In genomic region chr11:31958086-31958735, GRCh38 we compare ENCODE assay signal across 8 cellular contexts.
DNase-seq lines count a peak whose midpoint lies in the region; ATAC-seq, FAIRE-seq and TF ChIP-seq lines count a peak whose summit lies in the region.

No MANE protein-coding gene starts in this region.

- H4K20me1 ChIP-seq in HepG2 (ENCODE audit: insufficient read depth, low read length): no peaks in the 10 kb centered on the region

- FAIRE-seq in HepG2 (lab: Jason Lieb, UNC): no peak

- H3K4me1 ChIP-seq in colonic mucosa (no peaks in the 10 kb centered on the region), HepG2 (ENCODE audit: insufficient read depth, low read length) (no peaks in the 10 kb centered on the region)

- intact Hi-C loops in activated CD4-positive, alpha-beta T cell treated with anti-CD3 and anti-CD28 coated beads for 36 hours (cut with DNase I, micrococcal nuclease): loop anchor here (1.0 to 5.0 kb wide), 7 partner anchors 316 to 851 kb away; no protein-coding TSS in a partner anchor
- intact Hi-C loops in colonic mucosa (cut with DNase I) (no loop called here), HepG2 (cut with micrococcal nuclease; ENCODE audit: unreplicated experiment) (loop anchor here (1.0 to 5.0 kb wide), 6 partner anchors 317 to 996 kb away; no protein-coding TSS in a partner anchor)

- DNase-seq in Jurkat, Clone E6-1 (ENCODE audit: low read depth, low spot score): peak; percentile 19
- peak; percentile 83 for DNase-seq in activated CD4-positive, alpha-beta T cell treated with anti-CD3 and anti-CD28 coated beads for 36 hours
- DNase-seq in colonic mucosa (peak; percentile 62), HepG2 (ENCODE audit: low spot score) (peak; percentile 15), T1000 (lab: John Stamatoyannopoulos, UW) (no peak)
- DNase-seq in stimulated activated CD8-positive, alpha-beta memory T cell treated with anti-CD3 and anti-CD28 coated beads, Interleukin-15, amount 100 ng/mL, for 24 hours (ENCODE audit: low read depth): peak; percentile 41

- TF ChIP-seq CTCF in GM12872 (IDR thresholded peaks at IDR 0.05; ENCODE audit: insufficient read depth, low read depth, low read length): peak; percentile 94
- peak; percentile 69 for TF ChIP-seq CTCF in colonic mucosa (IDR thresholded peaks at IDR 0.05)
- peak; percentile 76 for TF ChIP-seq CTCF in HepG2 (CRISPR knock-in tag; IDR thresholded peaks at IDR 0.05)

- H3K79me2 ChIP-seq in HepG2 (ENCODE audit: insufficient read depth, low read length): no peaks in the 10 kb centered on the region

- H3K27me3 Mint-ChIP-seq in activated CD4-positive, alpha-beta T cell treated with anti-CD3 and anti-CD28 coated beads for 36 hours: no peaks in the 10 kb centered on the region

- no peak for TF ChIP-seq POLR2A in HepG2 (IDR thresholded peaks at IDR 0.05; ENCODE audit: insufficient read depth in 1 of 2, low read depth in 2 of 2, low read length in 2 of 2)

- no peak overlapping the region for H3K4me3 ChIP-seq in Jurkat, Clone E6-1 (ENCODE audit: low read length)
- no peak overlapping the region for H3K4me3 ChIP-seq in colonic mucosa
- H3K4me3 ChIP-seq in HepG2 (replicated peaks in 1 of 3; ENCODE audit: insufficient read depth in 1 of 3, low read depth in 2 of 3, low read length in 3 of 3): no peak overlapping the region

- peak; percentile 62 for TF ChIP-seq RAD21 in HepG2 (CRISPR knock-in tag; IDR thresholded peaks at IDR 0.05)

- WGBS in HepG2 (ENCODE audit: low lambda C conversion rate): 5% methylated on average over 11 of the region's 15 CpGs

- no peaks in the 10 kb centered on the region for H3K4me1 Mint-ChIP-seq in activated CD4-positive, alpha-beta T cell treated with anti-CD3 and anti-CD28 coated beads for 36 hours

- POLR2A ChIA-PET in activated CD4-positive, alpha-beta T cell treated with anti-CD3 and anti-CD28 coated beads for 36 hours (lab: Charles Lee): no interaction called here
- POLR2A ChIA-PET in HepG2 (lab: Yijun Ruan, JAX): no interaction called here

- in situ Hi-C loops in HepG2 (cut with HindIII; ENCODE audit: extremely low pct_ligation_motif_present, low pct_unique_long_range_greater_than_20kb): loop anchor here (10.0 to 25.0 kb wide), 3 partner anchors 323 to 721 kb away; no protein-coding TSS in a partner anchor

- H3K9ac ChIP-seq in colonic mucosa (ENCODE audit: low read depth in 2 of 2, low read length in 2 of 2): no peak overlapping the region
- no peak overlapping the region for H3K9ac ChIP-seq in HepG2 (ENCODE audit: insufficient read depth, low read depth, low read length)

- no peak overlapping the region for H3K27ac ChIP-seq in colonic mucosa
- no peak overlapping the region for H3K27ac ChIP-seq in HepG2 (ENCODE audit: extremely low read length, insufficient read depth, low read length)

- no peaks in the 10 kb centered on the region for H3K36me3 Mint-ChIP-seq in activated CD4-positive, alpha-beta T cell treated with anti-CD3 and anti-CD28 coated beads for 36 hours (ENCODE audit: low read depth)

- BruUV-seq in HepG2 (replicated peaks; lab: Mats Ljungman, UMichigan): no TSS peak

- H3K36me3 ChIP-seq in colonic mucosa (no peaks in the 10 kb centered on the region), HepG2 (replicated peaks in 1 of 2; ENCODE audit: control insufficient read depth in 1 of 2, insufficient read depth in 2 of 2, low read length in 2 of 2) (no peaks in the 10 kb centered on the region)

- H2AFZ ChIP-seq in HepG2 (ENCODE audit: low read length): peak overlapping the region; percentile 55

- H3K4me3 Mint-ChIP-seq in activated CD4-positive, alpha-beta T cell treated with anti-CD3 and anti-CD28 coated beads for 36 hours: no peak overlapping the region

- TF ChIP-seq EP300 in HepG2 (IDR thresholded peaks at IDR 0.05; ENCODE audit: low read depth in 2 of 2, low read length in 2 of 2) (no peak), HepG2 (CRISPR knock-in tag; IDR thresholded peaks at IDR 0.05; ENCODE audit: borderline replicate concordance) (no peak)

- H3K27ac Mint-ChIP-seq in activated CD4-positive, alpha-beta T cell treated with anti-CD3 and anti-CD28 coated beads for 36 hours: no peak overlapping the region

- peak overlapping the region; percentile 30; the same call in 1 of the 2 replicates for H3K4me2 ChIP-seq in HepG2 (ENCODE audit: low read depth, low read length)

- CTCF ChIA-PET in activated CD4-positive, alpha-beta T cell treated with anti-CD3 and anti-CD28 coated beads for 36 hours (lab: Charles Lee): interaction anchor here (0.6 to 2.7 kb wide), 29 partner anchors 8 to 851 kb away, joined by 3 to 22 read pairs (median 3); no protein-coding TSS in a partner anchor
- CTCF ChIA-PET in HepG2 (lab: Yijun Ruan, JAX; ENCODE audit: low intra/inter-chr PET ratio, low total read pairs): interaction anchor here (1.1 to 1.3 kb wide), 2 partner anchors 561 to 721 kb away, joined by 3 to 7 read pairs; no protein-coding TSS in a partner anchor

- H3K27me3 ChIP-seq in colonic mucosa (no peaks in the 10 kb centered on the region), HepG2 (ENCODE audit: control insufficient read depth in 1 of 2, insufficient read depth in 2 of 2, low read length in 2 of 2) (peaks cover 0 to 13% of the 10 kb centered on the region in 2 experiments; a peak in 1 of 5 replicates)

- no peaks in the 10 kb centered on the region for H3K9me3 Mint-ChIP-seq in activated CD4-positive, alpha-beta T cell treated with anti-CD3 and anti-CD28 coated beads for 36 hours (ENCODE audit: low read depth)

- H3K9me3 ChIP-seq in colonic mucosa (no peaks in the 10 kb centered on the region), HepG2 (ENCODE audit: low read length) (no peaks in the 10 kb centered on the region)

- peak; percentile 52 for ATAC-seq in GM21717 (IDR thresholded peaks at IDR 0.05; ENCODE audit: unreplicated experiment)
- ATAC-seq in activated CD4-positive, alpha-beta T cell treated with anti-CD3 and anti-CD28 coated beads for 36 hours: peak; percentile 53
- peak; percentile 95 for ATAC-seq in HepG2

TF ChIP-seq in HepG2, 621 proteins besides CTCF, POLR2A, EP300 and RAD21:
- TF ChIP-seq MEF2D (CRISPR knock-in tag; IDR thresholded peaks at IDR 0.05) (no peak), STAG1 (CRISPR knock-in tag; IDR thresholded peaks at IDR 0.05) (peak; percentile 74), ZFP36L1 (CRISPR knock-in tag; IDR thresholded peaks at IDR 0.05) (no peak), ELF1 (CRISPR knock-in tag; IDR thresholded peaks at IDR 0.05) (no peak), ZNF768 (CRISPR knock-in tag; IDR thresholded peaks at IDR 0.05) (peak; percentile 43), SMC3 (IDR thresholded peaks at IDR 0.05; ENCODE audit: low read length) (peak; percentile 38; the same call in 1 of the 2 replicates), HDAC2 (CRISPR knock-in tag; IDR thresholded peaks at IDR 0.05) (no peak), ATRX (CRISPR knock-in tag; IDR thresholded peaks at IDR 0.05; ENCODE audit: borderline replicate concordance) (no peak)
